ENCODE assay signal across 8 cellular contexts in the genomic region with DNA sequence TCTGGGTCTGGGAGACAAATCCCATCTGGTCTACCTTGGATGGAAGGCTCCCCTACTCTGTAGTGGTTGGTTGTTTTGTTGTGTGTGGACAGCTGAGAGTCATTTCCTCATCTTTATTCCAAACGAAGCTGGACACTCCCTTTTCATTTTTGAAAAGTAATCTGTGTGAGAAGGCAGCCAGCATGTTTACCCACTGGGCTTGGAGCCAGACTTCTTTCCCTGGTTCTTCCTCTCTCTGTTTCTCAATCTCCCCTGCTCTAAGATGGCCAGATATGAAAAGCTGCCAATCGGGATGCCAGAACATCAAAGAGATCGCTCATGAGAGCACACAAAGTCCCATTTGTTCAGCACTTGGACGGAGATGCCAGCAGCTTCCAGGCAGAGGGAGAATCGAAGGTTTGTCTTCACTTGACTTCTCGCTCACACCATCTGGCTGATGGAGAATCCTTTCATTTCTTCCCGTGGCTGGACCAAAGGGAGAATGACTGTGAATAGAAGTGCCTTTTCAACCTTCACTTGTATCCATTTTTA.
DNase-seq lines count a peak whose midpoint lies in the region; ATAC-seq and TF ChIP-seq lines count a peak whose summit lies in the region.
"Had no signal": no experiment of that assay in that cellular context is flagged by ENCODE, and none has a peak within 500 bp of the region (broad histone marks: within the 10 kb centered on the region; RNA-seq: fewer than 3 reads in every experiment).

No MANE protein-coding gene starts in this region.

- H3K27me3 ChIP-seq in right cardiac atrium (ENCODE audit: control insufficient read depth, insufficient read depth) (no peaks in the 10 kb centered on the region), smooth muscle cell (ENCODE audit: low read depth) (no peaks in the 10 kb centered on the region)

- H2AFZ ChIP-seq in smooth muscle cell (ENCODE audit: low read depth): peak overlapping the region; percentile 44

- DNase-seq in M059J (ENCODE audit: low read depth): peak; percentile 94
- DNase-seq in right cardiac atrium: peak; percentile 65 to 75 (median 70)
- DNase-seq in smooth muscle cell (lab: John Stamatoyannopoulos, UW; ENCODE audit: unreplicated experiment): no peak
- no peak for DNase-seq in activated T-cell treated with anti-CD3 and anti-CD28 coated beads, Interleukin-2, amount 50 U/mL, for 48 hours

- H3K4me2 ChIP-seq in smooth muscle cell: peak overlapping the region; percentile 61

- H3K9me3 ChIP-seq in right cardiac atrium (ENCODE audit: control insufficient read depth, low read length) (no peaks in the 10 kb centered on the region), smooth muscle cell (replicated peaks; ENCODE audit: low read depth) (no peaks in the 10 kb centered on the region)

- H3K79me2 ChIP-seq in smooth muscle cell (ENCODE audit: low read depth): no peaks in the 10 kb centered on the region

- no peaks in the 10 kb centered on the region for H4K20me1 ChIP-seq in smooth muscle cell (ENCODE audit: low read depth)

- H3K4me3 ChIP-seq in right cardiac atrium (ENCODE audit: low read length) (peak overlapping the region; percentile 29), smooth muscle cell (peak overlapping the region; percentile 20)
- H3K4me3 ChIP-seq: SK-N-MC had no signal

- no peaks in the 10 kb centered on the region for H3K36me3 ChIP-seq in smooth muscle cell (ENCODE audit: low read depth)

- H3K4me1 ChIP-seq in right cardiac atrium (ENCODE audit: control insufficient read depth, insufficient read depth, low read length): no peaks in the 10 kb centered on the region
- no peaks in the 10 kb centered on the region for H3K4me1 ChIP-seq in smooth muscle cell (ENCODE audit: low read depth)

- WGBS in adipose tissue, 3 donors: 14 to 28% (median 25%) methylated on average over 7 of the region's 7 CpGs
- WGBS in right cardiac atrium: 20% methylated on average over 7 of the region's 7 CpGs
- WGBS in smooth muscle cell (ENCODE audit: low lambda C conversion rate): 63% methylated on average over 7 of the region's 7 CpGs

- intact Hi-C loops in right cardiac atrium (cut with DNase I): loop anchor here in 3 of 4 donors (10.0 kb wide), 4 partner anchors 305 to 655 kb away; a partner anchor contains a TSS

- no peak overlapping the region for H3K9ac ChIP-seq in smooth muscle cell (ENCODE audit: low read depth)

- H3K27ac ChIP-seq in adipose tissue (ENCODE audit: low read depth, low read length): peak overlapping the region; percentile 9
- H3K27ac ChIP-seq in right cardiac atrium (ENCODE audit: low read length): peak overlapping the region; percentile 18
- H3K27ac ChIP-seq in smooth muscle cell (ENCODE audit: low read depth): peak overlapping the region; percentile 38
- H3K27ac ChIP-seq: SK-N-MC had no signal

- no peaks in the 10 kb centered on the region for H3F3A ChIP-seq in smooth muscle cell (ENCODE audit: low read depth)

- ATAC-seq in right cardiac atrium: peak; percentile 90 to 91
- ATAC-seq in HG02623 (IDR thresholded peaks at IDR 0.05; ENCODE audit: unreplicated experiment): no peak
- no peak for ATAC-seq in HG03571 (IDR thresholded peaks at IDR 0.05; ENCODE audit: unreplicated experiment)

- TF ChIP-seq CTCF in smooth muscle cell (IDR thresholded peaks at IDR 0.05; ENCODE audit: borderline replicate concordance, insufficient read depth, poor library complexity, severe bottlenecking): no peak

Comparison
In these comparisons a context has a peak if more than half of its experiments do, and no peak if none do; other contexts are left out.
1. DNase-seq: peak in M059J (single experiment) and right cardiac atrium (3 of 3); none in smooth muscle cell (single experiment) and activated T-cell treated with anti-CD3 and anti-CD28 coated beads, Interleukin-2, amount 50 U/mL, for 48 hours (0 of 2).
2. ATAC-seq: peak in right cardiac atrium (2 of 2); none in HG02623 (single experiment) and HG03571 (single experiment).
3. Peak in every context shown above with its lines, with median percentiles within 50 percentile points of each other: H3K27ac ChIP-seq.